Comparison of ENCODE assay signal across 8 cellular contexts in genomic region chr15:90883971-90884718, GRCh38.
A peak's percentile ranks its signal among the peaks of the same experiment; 100 is the strongest.
DNase-seq lines count a peak whose midpoint lies in the region; ATAC-seq and TF ChIP-seq lines count a peak whose summit lies in the region.

TSS of gene FES (plus strand) at chr15:90884504. CDS start at chr15:90885046, 542 bp downstream.

- peak within 1 kb of the TSS; percentile 67 for H3K27ac ChIP-seq in HUES6 (ENCODE audit: low read depth, low read length)

- DNase-seq in AG10803 (ENCODE audit: low read depth) (peak; percentile 39), cardiac fibroblast (ENCODE audit: low read depth in 2 of 2) (peak in 1 of 2 donors; percentile 74), kidney tubule cell (ENCODE audit: low spot score) (peak; percentile 44), NCI-H1436 treated with DMSO at 0.1 percent for 48 hours (lab: John Stamatoyannopoulos, UW) (no peak)
- no peak for DNase-seq in stimulated activated naive CD8-positive, alpha-beta T cell treated with anti-CD3 and anti-CD28 coated beads, Interleukin-15, Interleukin-2, amounts not matched to agents 100 U/mL and 50 U/mL, for 24 hours

- no peaks in the 10 kb centered on the region for H3K9me3 ChIP-seq in HUES6 (ENCODE audit: control insufficient read depth, insufficient read depth, low read depth, low read length)

- TF ChIP-seq CTCF in AG10803 (conservative IDR thresholded peaks at IDR 0.05; ENCODE audit: low read length) (no peak), cardiac fibroblast (IDR thresholded peaks at IDR 0.05; ENCODE audit: low read depth, low read length) (no peak)

- no peaks in the 10 kb centered on the region for H3K27me3 ChIP-seq in HUES6 (ENCODE audit: control insufficient read depth, insufficient read depth, low read length)

- peaks cover 28% of the 10 kb centered on the region for H3K36me3 ChIP-seq in HUES6 (ENCODE audit: control insufficient read depth, insufficient read depth, low read length)

- peak within 1 kb of the TSS; percentile 47 for H3K9ac ChIP-seq in HUES6 (ENCODE audit: low read length)

- peaks cover 25% of the 10 kb centered on the region for H3K4me1 ChIP-seq in HUES6 (ENCODE audit: control insufficient read depth, insufficient read depth, low read length)

- peak within 1 kb of the TSS; percentile 57 for H3K4me3 ChIP-seq in AG10803 (ENCODE audit: low read length)
- peak within 1 kb of the TSS; percentile 46 for H3K4me3 ChIP-seq in HUES6 (ENCODE audit: low read depth, low read length)
- H3K4me3 ChIP-seq in cardiac fibroblast (replicated peaks in 1 of 2; ENCODE audit: low read depth in 2 of 2, low read length in 2 of 2), result peak within 1 kb of the TSS; percentile 51 to 53

- ATAC-seq in stimulated activated naive CD8-positive, alpha-beta T cell treated with anti-CD3 and anti-CD28 coated beads, Interleukin-15, Interleukin-2, amounts not matched to agents 100 U/mL and 50 U/mL, for 24 hours, result peak; percentile 4
- ATAC-seq in GM19328 (IDR thresholded peaks at IDR 0.05; ENCODE audit: unreplicated experiment) (no peak), HG03442 (IDR thresholded peaks at IDR 0.05; ENCODE audit: unreplicated experiment) (no peak)

Comparison
In these comparisons a context has a peak if more than half of its experiments do, and no peak if none do; other contexts are left out.
1. DNase-seq: peak in AG10803 (single experiment) and kidney tubule cell (single experiment); none in stimulated activated naive CD8-positive, alpha-beta T cell treated with anti-CD3 and anti-CD28 coated beads, Interleukin-15, Interleukin-2, amounts not matched to agents 100 U/mL and 50 U/mL, for 24 hours (single experiment) and NCI-H1436 treated with DMSO at 0.1 percent for 48 hours (single experiment).
2. Peak in every context shown above with its lines, with median percentiles within 50 percentile points of each other: H3K4me3 ChIP-seq.